Comparison of ENCODE assay signal across 11 cellular contexts in the genomic region with DNA sequence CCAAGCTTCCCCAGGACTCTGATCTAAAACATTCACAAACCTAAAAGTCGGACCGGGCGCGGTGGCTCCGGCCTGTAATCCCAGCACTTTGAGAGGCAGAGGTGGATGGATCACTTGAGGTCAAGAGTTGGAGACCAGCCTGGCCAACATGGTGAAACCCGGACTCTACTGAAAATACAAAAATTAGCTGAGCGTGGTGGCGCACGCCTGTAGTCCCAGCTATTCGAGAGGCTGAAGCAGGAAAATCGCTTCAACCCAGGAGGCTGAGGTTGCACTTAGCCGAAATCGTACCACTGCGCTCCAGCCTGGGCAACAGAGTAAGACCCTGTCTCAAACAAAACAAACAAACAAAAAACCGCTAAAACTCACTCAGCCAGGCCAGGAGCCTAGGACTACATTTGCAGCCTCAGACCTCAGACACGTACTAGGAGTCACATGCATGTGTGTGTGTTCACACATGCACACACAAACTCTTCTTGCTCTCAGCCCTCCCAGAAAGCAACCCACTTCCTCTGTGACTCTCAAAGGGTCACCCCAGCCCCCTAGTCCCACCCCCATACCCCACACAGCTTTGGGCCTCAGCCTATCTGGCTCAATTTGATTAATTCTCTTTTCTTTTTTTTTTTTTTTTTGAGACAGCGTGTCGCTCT. TPM values are rescaled to one million over a fixed set of nuclear protein-coding genes. Genes with fewer than 3 reads are reported as not detected.
DNase-seq lines count a peak whose midpoint lies in the region; ATAC-seq and TF ChIP-seq lines count a peak whose summit lies in the region.
"Had no signal": no experiment of that assay in that cellular context is flagged by ENCODE, and none has a peak within 500 bp of the region (broad histone marks: within the 10 kb centered on the region; RNA-seq: fewer than 3 reads in every experiment).

No MANE protein-coding gene starts in this region.

- peak overlapping the region; percentile 46 for H3K4me3 Mint-ChIP-seq in activated naive CD4-positive, alpha-beta T cell treated with anti-CD3 and anti-CD28 coated beads for 36 hours
- peak overlapping the region; percentile 63 for H3K4me3 Mint-ChIP-seq in activated B cell treated with CpG ODN at 0.5 μM for 24 hours
- H3K4me3 Mint-ChIP-seq: activated naive CD4-positive, alpha-beta T cell treated with anti-CD3 and anti-CD28 coated beads, Interleukin-2, amount 10 ng/mL, durations not matched to agents 7 days and 5 days had no signal

- no peak for TF ChIP-seq CTCF in activated B cell treated with CpG ODN at 0.5 μM for 24 hours (IDR thresholded peaks at IDR 0.05)

- POLR2A ChIA-PET in activated B cell treated with CpG ODN at 0.5 μM for 24 hours (lab: Charles Lee), result interaction anchor here (0.6 kb wide), 1 partner anchor 9 kb away, joined by 4 read pairs; no protein-coding TSS in a partner anchor

- H3K9me3 Mint-ChIP-seq in activated naive CD4-positive, alpha-beta T cell treated with anti-CD3 and anti-CD28 coated beads for 36 hours, result no peaks in the 10 kb centered on the region
- no peaks in the 10 kb centered on the region for H3K9me3 Mint-ChIP-seq in activated B cell treated with CpG ODN at 0.5 μM for 24 hours
- H3K9me3 Mint-ChIP-seq: activated naive CD4-positive, alpha-beta T cell treated with anti-CD3 and anti-CD28 coated beads, Interleukin-2, amount 10 ng/mL, durations not matched to agents 7 days and 5 days had no signal

- peaks cover 10% of the 10 kb centered on the region for H3K4me1 Mint-ChIP-seq in activated naive CD4-positive, alpha-beta T cell treated with anti-CD3 and anti-CD28 coated beads for 36 hours (ENCODE audit: low read depth)
- H3K4me1 Mint-ChIP-seq in activated B cell treated with CpG ODN at 0.5 μM for 24 hours, result peaks cover 22% of the 10 kb centered on the region

- H3K9me3 ChIP-seq in iPS DF 6.9 (ENCODE audit: control insufficient read depth, insufficient read depth, low read length) (no peaks in the 10 kb centered on the region), subcutaneous abdominal adipose tissue (ENCODE audit: control insufficient read depth in 5 of 5, low read length in 5 of 5) (no peaks in the 10 kb centered on the region)

- H3K4me1 ChIP-seq in iPS DF 6.9 (ENCODE audit: control insufficient read depth, insufficient read depth, low read length) (peaks cover 8% of the 10 kb centered on the region), subcutaneous abdominal adipose tissue (ENCODE audit: control insufficient read depth in 5 of 5, insufficient read depth in 5 of 5, low read length in 5 of 5) (peaks cover 2 to 31% (median 13%) of the 10 kb centered on the region in 5 donors)

- no peaks in the 10 kb centered on the region for H3K27me3 ChIP-seq in iPS DF 6.9 (ENCODE audit: control insufficient read depth, insufficient read depth, low read length)
- H3K27me3 ChIP-seq in subcutaneous abdominal adipose tissue (ENCODE audit: control insufficient read depth in 5 of 5, insufficient read depth in 4 of 5, low read length in 5 of 5), result peaks cover 0 to 16% (median 9%) of the 10 kb centered on the region in 5 donors

- peak overlapping the region; percentile 94; the same call in 1 of the 2 replicates for H3K4me3 ChIP-seq in iPS DF 6.9 (ENCODE audit: low read length)
- peak overlapping the region in 3 of 5 donors; percentile 13 to 47 (median 26) for H3K4me3 ChIP-seq in subcutaneous abdominal adipose tissue (ENCODE audit: low read depth in 1 of 5, low read length in 5 of 5)

- no peaks in the 10 kb centered on the region for H3K36me3 Mint-ChIP-seq in activated naive CD4-positive, alpha-beta T cell treated with anti-CD3 and anti-CD28 coated beads for 36 hours (ENCODE audit: low read depth)
- H3K36me3 Mint-ChIP-seq in activated B cell treated with CpG ODN at 0.5 μM for 24 hours (ENCODE audit: low read depth), result no peaks in the 10 kb centered on the region
- H3K36me3 Mint-ChIP-seq: activated naive CD4-positive, alpha-beta T cell treated with anti-CD3 and anti-CD28 coated beads, Interleukin-2, amount 10 ng/mL, durations not matched to agents 7 days and 5 days had no signal

- WGBS in iPS DF 6.9 (ENCODE audit: insufficient coverage, insufficient read length), result no CpG with 5 or more reads among the region's 18 CpGs

- no peak overlapping the region for H3K27ac ChIP-seq in iPS DF 6.9 (ENCODE audit: low read length)
- no peak overlapping the region for H3K27ac ChIP-seq in subcutaneous abdominal adipose tissue (ENCODE audit: low read depth, low read length)

- H3K27ac Mint-ChIP-seq in activated naive CD4-positive, alpha-beta T cell treated with anti-CD3 and anti-CD28 coated beads for 36 hours, result no peak overlapping the region
- no peak overlapping the region for H3K27ac Mint-ChIP-seq in activated B cell treated with CpG ODN at 0.5 μM for 24 hours
- H3K27ac Mint-ChIP-seq: activated naive CD4-positive, alpha-beta T cell treated with anti-CD3 and anti-CD28 coated beads, Interleukin-2, amount 10 ng/mL, durations not matched to agents 7 days and 5 days had no signal

- CTCF ChIA-PET in activated naive CD4-positive, alpha-beta T cell treated with anti-CD3 and anti-CD28 coated beads for 36 hours (lab: Charles Lee), result no interaction called here
- CTCF ChIA-PET in activated B cell treated with CpG ODN at 0.5 μM for 24 hours (lab: Charles Lee), result no interaction called here

- no peak overlapping the region for H3K9ac ChIP-seq in subcutaneous abdominal adipose tissue (ENCODE audit: low read length in 5 of 5)

- peaks cover 11% of the 10 kb centered on the region for H3K36me3 ChIP-seq in iPS DF 6.9 (ENCODE audit: control insufficient read depth, insufficient read depth, low read length)
- peaks cover 0 to 2% (median 0%) of the 10 kb centered on the region in 5 donors for H3K36me3 ChIP-seq in subcutaneous abdominal adipose tissue (ENCODE audit: control insufficient read depth in 5 of 5, insufficient read depth in 5 of 5, low read length in 5 of 5)
- H3K36me3 ChIP-seq: gastroesophageal sphincter had no signal

- no peak for DNase-seq in activated naive CD4-positive, alpha-beta T cell treated with anti-CD3 and anti-CD28 coated beads for 36 hours
- no peak for DNase-seq in activated naive CD4-positive, alpha-beta T cell treated with Interleukin-2 at 50 U/mL for 16 hours
- DNase-seq in activated B cell treated with CpG ODN at 0.5 μM for 24 hours, result no peak
- no peak for DNase-seq in iPS DF 6.9 (ENCODE audit: low read depth, low spot score)
- no peak for DNase-seq in NCI-H2107 (lab: John Stamatoyannopoulos, UW)
- DNase-seq: activated naive CD4-positive, alpha-beta T cell treated with anti-CD3 and anti-CD28 coated beads, Interleukin-2, amount 10 ng/mL, durations not matched to agents 7 days and 5 days; NCI-H774 had no signal

- peaks cover 43% of the 10 kb centered on the region for H3K27me3 Mint-ChIP-seq in activated naive CD4-positive, alpha-beta T cell treated with anti-CD3 and anti-CD28 coated beads for 36 hours (ENCODE audit: low read depth)
- peaks cover 44% of the 10 kb centered on the region for H3K27me3 Mint-ChIP-seq in activated B cell treated with CpG ODN at 0.5 μM for 24 hours

- intact Hi-C loops in activated naive CD4-positive, alpha-beta T cell treated with anti-CD3 and anti-CD28 coated beads for 36 hours (cut with micrococcal nuclease), result no loop called here
- intact Hi-C loops in activated B cell treated with CpG ODN at 0.5 μM for 24 hours (cut with micrococcal nuclease), result no loop called here

- ATAC-seq in activated B cell treated with CpG ODN at 0.5 μM for 24 hours (ENCODE audit: low read depth), result no peak
- no peak for ATAC-seq in GM21529 (IDR thresholded peaks at IDR 0.05; ENCODE audit: unreplicated experiment)
- ATAC-seq in HG02885 (IDR thresholded peaks at IDR 0.05; ENCODE audit: poor library complexity, unreplicated experiment), result no peak
- ATAC-seq: gastroesophageal sphincter had no signal

RNA-seq across cellular contexts. Expression of gene NOTCH3, which starts 0.7 kb away (rescaled TPM):
- total RNA-seq in activated naive CD4-positive, alpha-beta T cell treated with anti-CD3 and anti-CD28 coated beads for 36 hours, result not detected
- total RNA-seq in activated B cell treated with CpG ODN at 0.5 μM for 24 hours, result not detected in 2 replicates

RNA-seq across cellular contexts. Expression of gene EPHX3, which starts 30.7 kb away (rescaled TPM):
- total RNA-seq in activated naive CD4-positive, alpha-beta T cell treated with anti-CD3 and anti-CD28 coated beads for 36 hours, result not detected
- not detected in 2 replicates for total RNA-seq in activated B cell treated with CpG ODN at 0.5 μM for 24 hours
